In genomic region chr2:41847744-41848441, GRCh38 we compare ENCODE assay signal across 16 cellular contexts.
DNase-seq lines count a peak whose midpoint lies in the region; TF ChIP-seq lines count a peak whose summit lies in the region.
"Had no signal": no experiment of that assay in that cellular context is flagged by ENCODE, and none has a peak within 500 bp of the region (broad histone marks: within the 10 kb centered on the region; RNA-seq: fewer than 3 reads in every experiment).

No MANE protein-coding gene starts in this region.

- TF ChIP-seq CTCF in VCaP (conservative IDR thresholded peaks at IDR 0.05) (no peak), fibroblast of pulmonary artery (IDR thresholded peaks at IDR 0.05; ENCODE audit: low read length, missing control alignments) (no peak), parathyroid adenoma (IDR thresholded peaks at IDR 0.05) (no peak)

- no peaks in the 10 kb centered on the region for H3K9me3 ChIP-seq in parathyroid adenoma (ENCODE audit: control insufficient read depth, low read length)
- no peaks in the 10 kb centered on the region for H3K9me3 ChIP-seq in trophoblast cell (ENCODE audit: insufficient read depth, low read depth, low read length)
- H3K9me3 ChIP-seq: thyroid gland had no signal

- H3K4me3 ChIP-seq in fibroblast of pulmonary artery (replicated peaks; ENCODE audit: low read depth, low read length) (no peak overlapping the region), parathyroid adenoma (ENCODE audit: low read depth, low read length) (no peak overlapping the region), trophoblast cell (ENCODE audit: low read depth, low read length) (no peak overlapping the region)
- H3K4me3 ChIP-seq: thyroid gland had no signal

- peaks cover 15% of the 10 kb centered on the region for H3K4me1 ChIP-seq in parathyroid adenoma
- no peaks in the 10 kb centered on the region for H3K4me1 ChIP-seq in trophoblast cell (ENCODE audit: control insufficient read depth in 1 of 2, insufficient read depth in 2 of 2, low read length in 2 of 2)

- no peak overlapping the region for H2AK5ac ChIP-seq in trophoblast cell (ENCODE audit: low read length)

- no peaks in the 10 kb centered on the region for H3K79me2 ChIP-seq in parathyroid adenoma
- no peaks in the 10 kb centered on the region for H3K79me2 ChIP-seq in trophoblast cell (ENCODE audit: control insufficient read depth, insufficient read depth, low read length, poor library complexity)

- H3K4me2 ChIP-seq in parathyroid adenoma (ENCODE audit: low read length) (peak overlapping the region; percentile 44), trophoblast cell (ENCODE audit: low read length) (no peak overlapping the region)

- H3K9ac ChIP-seq in parathyroid adenoma = no peak overlapping the region
- H3K9ac ChIP-seq in trophoblast cell (ENCODE audit: low read length) = no peak overlapping the region

- no peak overlapping the region for H3K14ac ChIP-seq in trophoblast cell (ENCODE audit: low read length)

- H3K27me3 ChIP-seq in parathyroid adenoma (ENCODE audit: control insufficient read depth, insufficient read depth, low read length) = no peaks in the 10 kb centered on the region
- H3K27me3 ChIP-seq in trophoblast cell (ENCODE audit: insufficient read depth, low read length) = no peaks in the 10 kb centered on the region
- H3K27me3 ChIP-seq: thyroid gland had no signal

- H3K23ac ChIP-seq in trophoblast cell (ENCODE audit: low read length) = no peak overlapping the region

- H3K36me3 ChIP-seq in parathyroid adenoma (ENCODE audit: control insufficient read depth, insufficient read depth, low read length) (no peaks in the 10 kb centered on the region), trophoblast cell (ENCODE audit: control insufficient read depth in 1 of 2, insufficient read depth in 2 of 2, low read length in 2 of 2) (no peaks in the 10 kb centered on the region)
- H3K36me3 ChIP-seq: thyroid gland had no signal

- WGBS in trophoblast cell (ENCODE audit: extremely low coverage, insufficient coverage, insufficient read length) = no CpG with 5 or more reads among the region's 7 CpGs

- H4K8ac ChIP-seq in trophoblast cell (ENCODE audit: low read depth, low read length) = no peak overlapping the region

- H2AFZ ChIP-seq in parathyroid adenoma (peak overlapping the region; percentile 23), trophoblast cell (ENCODE audit: insufficient read depth, low read length, poor library complexity) (no peak overlapping the region)

- H3K27ac ChIP-seq in VCaP (peak overlapping the region; percentile 28; the same call in 1 of the 2 replicates), parathyroid adenoma (peak overlapping the region; percentile 66), trophoblast cell (ENCODE audit: low read depth, low read length) (no peak overlapping the region)

- DNase-seq in H4 (ENCODE audit: low spot score) = peak; percentile 30
- DNase-seq in fibroblast of pulmonary artery (ENCODE audit: low read depth) = peak; percentile 71
- DNase-seq in activated CD4-positive, CD25-positive, alpha-beta regulatory T cell (lab: John Stamatoyannopoulos, UW) = no peak
- no peak for DNase-seq in dedifferentiated amniotic fluid mesenchymal stem cell (ENCODE audit: extremely low spot score)
- no peak for DNase-seq in NCI-H1105 (lab: John Stamatoyannopoulos, UW)
- no peak for DNase-seq in trophoblast cell
- DNase-seq: activated CD4-positive, alpha-beta T cell treated with anti-CD3 and anti-CD28 coated beads for 48 hours; AML-193; cerebellar nuclear complex; NCI-H2107; SHP77; stimulated activated CD4-positive, alpha-beta T cell treated with anti-CD3 and anti-CD28 coated beads, Interleukin-1b, Interleukin-23, amount 100 ng/mL, for 48 hours; stimulated activated CD8-positive, alpha-beta memory T cell treated with anti-CD3 and anti-CD28 coated beads, Interleukin-4, amount 100 ng/mL, for 48 hours had no signal

- no peak overlapping the region for H2BK120ac ChIP-seq in trophoblast cell (ENCODE audit: insufficient read depth, low read length, poor library complexity)

- no peak overlapping the region for H3K18ac ChIP-seq in trophoblast cell (ENCODE audit: low read length)

- H2BK12ac ChIP-seq in trophoblast cell (ENCODE audit: low read length) = no peak overlapping the region

- no peak overlapping the region for H2BK5ac ChIP-seq in trophoblast cell (ENCODE audit: low read depth, low read length, poor library complexity)

- H3K4ac ChIP-seq in trophoblast cell (ENCODE audit: low read depth, low read length) = no peak overlapping the region

- no peaks in the 10 kb centered on the region for H3K79me1 ChIP-seq in trophoblast cell (ENCODE audit: low read length)

- H4K12ac ChIP-seq in trophoblast cell (ENCODE audit: low read depth, low read length) = no peak overlapping the region

- no peak overlapping the region for H4K91ac ChIP-seq in trophoblast cell (ENCODE audit: low read depth, low read length)

Comparison
In these comparisons a context has a peak if more than half of its experiments do, and no peak if none do; other contexts are left out.
1. DNase-seq: peak in H4 (single experiment) and fibroblast of pulmonary artery (single experiment); none in activated CD4-positive, CD25-positive, alpha-beta regulatory T cell (0 of 4), dedifferentiated amniotic fluid mesenchymal stem cell (single experiment), NCI-H1105 (single experiment) and trophoblast cell (0 of 2).